In the genomic region with DNA sequence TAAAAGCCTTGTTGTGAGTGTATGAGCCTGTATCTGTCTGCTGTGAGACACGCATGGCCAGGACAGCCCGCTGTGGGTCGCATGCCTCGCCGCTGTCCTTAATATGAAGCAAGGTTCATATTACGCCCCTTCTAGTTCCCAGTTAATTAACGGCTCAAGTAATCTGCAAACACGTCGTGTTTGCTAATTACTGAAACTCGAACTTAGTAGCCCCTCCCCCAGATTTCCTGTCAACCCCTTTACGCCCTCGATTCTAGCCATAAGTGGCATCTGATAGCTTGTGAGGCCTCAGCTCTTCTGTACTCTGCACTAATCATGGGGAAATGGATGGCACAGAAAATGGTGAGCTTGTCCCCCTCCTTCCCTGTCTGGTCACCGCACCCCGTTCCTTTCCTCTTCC, we compare ENCODE assay signal across 12 cellular contexts.
DNase-seq lines count a peak whose midpoint lies in the region; ATAC-seq and TF ChIP-seq lines count a peak whose summit lies in the region.
"Had no signal": no experiment of that assay in that cellular context is flagged by ENCODE, and none has a peak within 500 bp of the region (broad histone marks: within the 10 kb centered on the region; RNA-seq: fewer than 3 reads in every experiment).

No MANE protein-coding gene starts in this region.

- POLR2A ChIA-PET in SK-N-SH (lab: Yijun Ruan, JAX): no interaction called here

- TF ChIP-seq EP300 in SK-N-SH (IDR thresholded peaks at IDR 0.05; ENCODE audit: borderline replicate concordance in 1 of 2, low read depth in 1 of 2, low read length in 1 of 2): no peak

- peaks cover 15% of the 10 kb centered on the region for H3F3A ChIP-seq in SK-N-SH (replicated peaks; ENCODE audit: insufficient read depth)

- H3K4me2 ChIP-seq in SK-N-SH: no peak overlapping the region

- H3K27me3 ChIP-seq in SK-N-SH (ENCODE audit: insufficient read depth): no peaks in the 10 kb centered on the region

- TF ChIP-seq CTCF in SK-N-SH (IDR thresholded peaks at IDR 0.05) (no peak), glutamatergic neuron (IDR thresholded peaks at IDR 0.05; ENCODE audit: partially characterized antibody, unreplicated experiment) (no peak)

- H3K79me2 ChIP-seq in SK-N-SH (ENCODE audit: insufficient read depth): peaks cover 100% of the 10 kb centered on the region

- H3K27ac Mint-ChIP-seq in glutamatergic neuron (ENCODE audit: unreplicated experiment): peak overlapping the region; percentile 13
- H3K27ac Mint-ChIP-seq: activated CD4-positive, alpha-beta memory T cell treated with anti-CD3 and anti-CD28 coated beads for 36 hours had no signal

- H3K9me3 ChIP-seq in SK-N-SH: no peaks in the 10 kb centered on the region

- no peak overlapping the region for H2AFZ ChIP-seq in SK-N-SH (ENCODE audit: low read depth)

- DNase-seq in SK-N-SH (no peak), NCI-H774 (lab: John Stamatoyannopoulos, UW) (peak; percentile 35), glutamatergic neuron (no peak), AG08395 (ENCODE audit: low spot score) (no peak), SK-N-DZ (ENCODE audit: low spot score) (no peak), GOT3 (lab: John Stamatoyannopoulos, UW) (no peak), NCI-H128 (lab: John Stamatoyannopoulos, UW; ENCODE audit: unreplicated experiment) (no peak)
- DNase-seq: activated CD4-positive, alpha-beta memory T cell treated with anti-CD3 and anti-CD28 coated beads for 36 hours; Calu3; naive thymus-derived CD8-positive, alpha-beta T cell; NCI-H2227 treated with DMSO at 0.1 percent for 48 hours had no signal

- peak overlapping the region; percentile 6 to 56; a peak in 3 of 4 replicates for H3K27ac ChIP-seq in SK-N-SH (ENCODE audit: low read depth in 2 of 2, low read length in 1 of 2)

- H3K4me1 ChIP-seq in SK-N-SH (ENCODE audit: control insufficient read depth in 1 of 2, insufficient read depth in 2 of 2, low read depth in 1 of 2, low read length in 1 of 2): peaks cover 22 to 31% of the 10 kb centered on the region in 2 experiments

- H3K9me3 Mint-ChIP-seq in glutamatergic neuron (ENCODE audit: unreplicated experiment): no peaks in the 10 kb centered on the region
- H3K9me3 Mint-ChIP-seq: activated CD4-positive, alpha-beta memory T cell treated with anti-CD3 and anti-CD28 coated beads for 36 hours; naive thymus-derived CD8-positive, alpha-beta T cell had no signal

- no peak for TF ChIP-seq RAD21 in SK-N-SH (IDR thresholded peaks at IDR 0.05; ENCODE audit: low read length)

- H3K36me3 ChIP-seq in SK-N-SH (replicated peaks in 1 of 2; ENCODE audit: control insufficient read depth in 1 of 2, insufficient read depth in 2 of 2, low read length in 1 of 2): peaks cover 92 to 94% of the 10 kb centered on the region in 2 experiments

- peaks cover 4% of the 10 kb centered on the region for H3K36me3 Mint-ChIP-seq in glutamatergic neuron (ENCODE audit: unreplicated experiment)
- H3K36me3 Mint-ChIP-seq: activated CD4-positive, alpha-beta memory T cell treated with anti-CD3 and anti-CD28 coated beads for 36 hours; naive thymus-derived CD8-positive, alpha-beta T cell had no signal

- peaks cover 35% of the 10 kb centered on the region for H3K4me1 Mint-ChIP-seq in glutamatergic neuron (ENCODE audit: low read depth, unreplicated experiment)

- no peak overlapping the region for H3K4me3 ChIP-seq in SK-N-SH (ENCODE audit: low read depth in 2 of 2, low read length in 1 of 2)

- no peaks in the 10 kb centered on the region for H3K27me3 Mint-ChIP-seq in glutamatergic neuron (ENCODE audit: unreplicated experiment)
- H3K27me3 Mint-ChIP-seq: activated CD4-positive, alpha-beta memory T cell treated with anti-CD3 and anti-CD28 coated beads for 36 hours; naive thymus-derived CD8-positive, alpha-beta T cell had no signal

- ATAC-seq in SK-N-SH treated with all-trans-retinoic acid at 6 μM for 48 hours: no peak
- ATAC-seq: naive thymus-derived CD8-positive, alpha-beta T cell had no signal

- no peaks in the 10 kb centered on the region for H3K9me2 ChIP-seq in SK-N-SH

- CTCF ChIA-PET in SK-N-SH (lab: Yijun Ruan, JAX): interaction anchor here (1.5 kb wide), 1 partner anchor 184 kb away, joined by 4 read pairs; no protein-coding TSS in a partner anchor

- H4K20me1 ChIP-seq in SK-N-SH (ENCODE audit: insufficient read depth): peaks cover 47% of the 10 kb centered on the region

- 94% methylated on average over 14 of the region's 14 CpGs for WGBS in SK-N-SH (ENCODE audit: low lambda C conversion rate)

- H3K9ac ChIP-seq in SK-N-SH: no peak overlapping the region

- H3K4me3 Mint-ChIP-seq in glutamatergic neuron (ENCODE audit: unreplicated experiment): no peak overlapping the region
- H3K4me3 Mint-ChIP-seq: activated CD4-positive, alpha-beta memory T cell treated with anti-CD3 and anti-CD28 coated beads for 36 hours; naive thymus-derived CD8-positive, alpha-beta T cell had no signal

TF ChIP-seq in SK-N-SH, 30 proteins besides CTCF, POLR2A, EP300 and RAD21 (continues in another document):
- TF ChIP-seq FOXJ3 (CRISPR knock-in tag; IDR thresholded peaks at IDR 0.05) (no peak), TEAD4 (IDR thresholded peaks at IDR 0.05; ENCODE audit: borderline replicate concordance, insufficient read depth) (no peak), RFX5 (IDR thresholded peaks at IDR 0.05; ENCODE audit: low read length) (no peak), SIN3A (IDR thresholded peaks at IDR 0.05; ENCODE audit: borderline replicate concordance, low read depth, low read length) (no peak), NRF1 (IDR thresholded peaks at IDR 0.05; ENCODE audit: low read depth, low read length) (no peak), CHD2 (IDR thresholded peaks at IDR 0.05; ENCODE audit: low read length, partially characterized antibody) (no peak), USF2 (IDR thresholded peaks at IDR 0.05; ENCODE audit: borderline replicate concordance, low read depth, low read length) (no peak)
- TF ChIP-seq, protein P1, sequence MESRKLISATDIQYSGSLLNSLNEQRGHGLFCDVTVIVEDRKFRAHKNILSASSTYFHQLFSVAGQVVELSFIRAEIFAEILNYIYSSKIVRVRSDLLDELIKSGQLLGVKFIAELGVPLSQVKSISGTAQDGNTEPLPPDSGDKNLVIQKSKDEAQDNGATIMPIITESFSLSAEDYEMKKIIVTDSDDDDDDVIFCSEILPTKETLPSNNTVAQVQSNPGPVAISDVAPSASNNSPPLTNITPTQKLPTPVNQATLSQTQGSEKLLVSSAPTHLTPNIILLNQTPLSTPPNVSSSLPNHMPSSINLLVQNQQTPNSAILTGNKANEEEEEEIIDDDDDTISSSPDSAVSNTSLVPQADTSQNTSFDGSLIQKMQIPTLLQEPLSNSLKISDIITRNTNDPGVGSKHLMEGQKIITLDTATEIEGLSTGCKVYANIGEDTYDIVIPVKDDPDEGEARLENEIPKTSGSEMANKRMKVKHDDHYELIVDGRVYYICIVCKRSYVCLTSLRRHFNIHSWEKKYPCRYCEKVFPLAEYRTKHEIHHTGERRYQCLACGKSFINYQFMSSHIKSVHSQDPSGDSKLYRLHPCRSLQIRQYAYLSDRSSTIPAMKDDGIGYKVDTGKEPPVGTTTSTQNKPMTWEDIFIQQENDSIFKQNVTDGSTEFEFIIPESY (IDR thresholded peaks at IDR 0.05; ENCODE audit: borderline replicate concordance, low read depth): no peak

TF ChIP-seq in SK-N-SH treated with all-trans-retinoic acid at 6 μM for 48 hours, 23 proteins besides CTCF, POLR2A, EP300 and RAD21:
- TF ChIP-seq ZFP3 (CRISPR knock-in tag; IDR thresholded peaks at IDR 0.05): no peak
- TF ChIP-seq PATZ1 (CRISPR knock-in tag; IDR thresholded peaks at IDR 0.05; ENCODE audit: borderline replicate concordance): no peak
- no peak for TF ChIP-seq ZNF565 (CRISPR knock-in tag; conservative IDR thresholded peaks at IDR 0.05; ENCODE audit: low read depth)
